In genomic region chr17:32323046-32323445, GRCh38 we compare ENCODE assay signal across 1 cellular context.
TF ChIP-seq lines count a peak whose summit lies in the region.

No MANE protein-coding gene starts in this region.

TF ChIP-seq in HepG2, 621 proteins besides CTCF, POLR2A, EP300 and RAD21:
- no peak for TF ChIP-seq ZNF382 (CRISPR knock-in tag; IDR thresholded peaks at IDR 0.05; ENCODE audit: borderline replicate concordance)
- no peak for TF ChIP-seq ZNF274 (CRISPR knock-in tag; IDR thresholded peaks at IDR 0.05)
- no peak for TF ChIP-seq ARNT (IDR thresholded peaks at IDR 0.05)
- no peak for TF ChIP-seq ARNT2 (CRISPR knock-in tag; IDR thresholded peaks at IDR 0.05; ENCODE audit: low read depth)
- no peak for TF ChIP-seq ZNF350 (CRISPR knock-in tag; IDR thresholded peaks at IDR 0.05; ENCODE audit: borderline replicate concordance, low read depth)
- TF ChIP-seq ATF4 (CRISPR knock-in tag; IDR thresholded peaks at IDR 0.05): peak in 1 of 2 experiments; percentile 74; a peak in 1 of 4 replicates
- TF ChIP-seq RCOR2 (CRISPR knock-in tag; IDR thresholded peaks at IDR 0.05): no peak
- TF ChIP-seq HMGXB3 (CRISPR knock-in tag; IDR thresholded peaks at IDR 0.05; ENCODE audit: borderline replicate concordance): no peak
- TF ChIP-seq ZNF710 (CRISPR knock-in tag; IDR thresholded peaks at IDR 0.05; ENCODE audit: borderline replicate concordance): no peak
- TF ChIP-seq RAD51 (IDR thresholded peaks at IDR 0.05; ENCODE audit: borderline replicate concordance): no peak
- TF ChIP-seq ZBTB46 (CRISPR knock-in tag; IDR thresholded peaks at IDR 0.05; ENCODE audit: borderline replicate concordance): no peak
- TF ChIP-seq USF2 (IDR thresholded peaks at IDR 0.05; ENCODE audit: low read depth, low read length): no peak
- no peak for TF ChIP-seq USF2 (CRISPR knock-in tag; IDR thresholded peaks at IDR 0.05; ENCODE audit: borderline replicate concordance)
- TF ChIP-seq CEBPG (CRISPR knock-in tag; IDR thresholded peaks at IDR 0.05): peak; percentile 37; the same call in 1 of the 2 replicates
- TF ChIP-seq TERF1 (CRISPR knock-in tag; IDR thresholded peaks at IDR 0.05): no peak
- TF ChIP-seq CEBPB (IDR thresholded peaks at IDR 0.05; ENCODE audit: borderline replicate concordance, low read depth, low read length): peak; percentile 17; the same call in 1 of the 2 replicates
- no peak for TF ChIP-seq CCAR2 (optimal IDR thresholded peaks at IDR 0.05; ENCODE audit: low read depth, low read length)
- TF ChIP-seq ETV6 (CRISPR knock-in tag; conservative IDR thresholded peaks at IDR 0.05): no peak
- no peak for TF ChIP-seq ZNF780A (CRISPR knock-in tag; IDR thresholded peaks at IDR 0.05)
- TF ChIP-seq SIX4 (CRISPR knock-in tag; IDR thresholded peaks at IDR 0.05): no peak
- no peak for TF ChIP-seq ZNF781 (CRISPR knock-in tag; IDR thresholded peaks at IDR 0.05; ENCODE audit: borderline replicate concordance, not compliant biosample characterization)
- no peak for TF ChIP-seq HDAC2 (CRISPR knock-in tag; IDR thresholded peaks at IDR 0.05)
- peak; percentile 77; the same call in 1 of the 2 replicates for TF ChIP-seq HNRNPL (IDR thresholded peaks at IDR 0.05; ENCODE audit: low read depth, low read length)
- TF ChIP-seq PRMT3 (CRISPR knock-in tag; IDR thresholded peaks at IDR 0.05; ENCODE audit: borderline replicate concordance, low read depth): no peak
- TF ChIP-seq ZNF276 (CRISPR knock-in tag; IDR thresholded peaks at IDR 0.05; ENCODE audit: low read depth): no peak
- no peak for TF ChIP-seq ZSCAN12 (CRISPR knock-in tag; IDR thresholded peaks at IDR 0.05)
- no peak for TF ChIP-seq NFATC3 (CRISPR knock-in tag; IDR thresholded peaks at IDR 0.05)
- no peak for TF ChIP-seq SMC3 (IDR thresholded peaks at IDR 0.05; ENCODE audit: low read length)
- TF ChIP-seq ZNF687 (CRISPR knock-in tag; IDR thresholded peaks at IDR 0.05): peak; percentile 35; the same call in 1 of the 2 replicates
